ENCODE assay signal across 9 cellular contexts in genomic region chr7:81457858-81458522, GRCh38.
DNase-seq lines count a peak whose midpoint lies in the region; ATAC-seq and TF ChIP-seq lines count a peak whose summit lies in the region.
"Had no signal": no experiment of that assay in that cellular context is flagged by ENCODE, and none has a peak within 500 bp of the region (broad histone marks: within the 10 kb centered on the region; RNA-seq: fewer than 3 reads in every experiment).

No MANE protein-coding gene starts in this region.

- no peak overlapping the region for H3K4me3 Mint-ChIP-seq in activated CD4-positive, alpha-beta T cell treated with anti-CD3 and anti-CD28 coated beads for 36 hours

- H3K9me3 Mint-ChIP-seq in activated CD4-positive, alpha-beta T cell treated with anti-CD3 and anti-CD28 coated beads for 36 hours (ENCODE audit: low read depth), result no peaks in the 10 kb centered on the region

- DNase-seq in DMS79 (lab: John Stamatoyannopoulos, UW), result peak; percentile 17
- DNase-seq in NCI-H1417 (lab: John Stamatoyannopoulos, UW), result peak in 2 of 3 experiments; percentile 18 to 61
- DNase-seq in amniotic stem cell (lab: John Stamatoyannopoulos, UW), result peak; percentile 13
- no peak for DNase-seq in right lobe of liver
- DNase-seq in NCI-H2029 treated with DMSO at 0.1 percent for 48 hours (lab: John Stamatoyannopoulos, UW), result no peak
- DNase-seq in stimulated activated naive CD4-positive, alpha-beta T cell (lab: John Stamatoyannopoulos, UW), result no peak
- DNase-seq in lower leg skin (ENCODE audit: low spot score in 2 of 2), result no peak
- no peak for DNase-seq in activated CD4-positive, alpha-beta T cell treated with anti-CD3 and anti-CD28 coated beads for 36 hours
- DNase-seq: foreskin melanocyte had no signal

- no peaks in the 10 kb centered on the region for H3K27me3 ChIP-seq in right lobe of liver

- CTCF ChIA-PET in activated CD4-positive, alpha-beta T cell treated with anti-CD3 and anti-CD28 coated beads for 36 hours (lab: Charles Lee), result interaction anchor here (1.0 kb wide), 1 partner anchor 27 kb away, joined by 3 read pairs; no protein-coding TSS in a partner anchor

- H3K4me1 ChIP-seq in right lobe of liver, result no peaks in the 10 kb centered on the region

- no peak overlapping the region for H3K27ac ChIP-seq in right lobe of liver

- TF ChIP-seq CTCF in right lobe of liver (IDR thresholded peaks at IDR 0.05) (peak in 3 of 4 donors; percentile 23 to 27 (median 26)), lower leg skin (IDR thresholded peaks at IDR 0.05) (no peak)

- H3K4me1 Mint-ChIP-seq in activated CD4-positive, alpha-beta T cell treated with anti-CD3 and anti-CD28 coated beads for 36 hours, result no peaks in the 10 kb centered on the region

- POLR2A ChIA-PET in activated CD4-positive, alpha-beta T cell treated with anti-CD3 and anti-CD28 coated beads for 36 hours (lab: Charles Lee), result no interaction called here

- TF ChIP-seq POLR2A in right lobe of liver (IDR thresholded peaks at IDR 0.05) (no peak), lower leg skin (IDR thresholded peaks at IDR 0.05) (no peak)

- no peaks in the 10 kb centered on the region for H3K27me3 Mint-ChIP-seq in activated CD4-positive, alpha-beta T cell treated with anti-CD3 and anti-CD28 coated beads for 36 hours

- H3K4me3 ChIP-seq in right lobe of liver (no peak overlapping the region), lower leg skin (ENCODE audit: low read depth, poor library complexity, severe bottlenecking) (no peak overlapping the region)

- intact Hi-C loops in right lobe of liver (cut with DNase I) (loop anchor here in 1 of 2 donors (5.0 kb wide), 1 partner anchor 756 kb away; no protein-coding TSS in a partner anchor), lower leg skin (cut with DNase I; ENCODE audit: low total_unique reads) (loop anchor here (5.0 kb wide), 1 partner anchor 756 kb away; no protein-coding TSS in a partner anchor)
- intact Hi-C loops in activated CD4-positive, alpha-beta T cell treated with anti-CD3 and anti-CD28 coated beads for 36 hours (cut with DNase I, micrococcal nuclease), result no loop called here

- H3K36me3 ChIP-seq in right lobe of liver, result no peaks in the 10 kb centered on the region

- WGBS in right lobe of liver (ENCODE audit: insufficient coverage, low coverage, low lambda C conversion rate, missing lambda C conversion rate), result 22% methylated on average over 1 of the region's 1 CpG
- WGBS in lower leg skin, 2 donors, result 28 to 31% methylated on average over 1 of the region's 1 CpG

- no peaks in the 10 kb centered on the region for H3K9me3 ChIP-seq in right lobe of liver

- no peaks in the 10 kb centered on the region for H3K36me3 Mint-ChIP-seq in activated CD4-positive, alpha-beta T cell treated with anti-CD3 and anti-CD28 coated beads for 36 hours (ENCODE audit: low read depth)

- ATAC-seq in right lobe of liver, result no peak
- no peak for ATAC-seq in activated CD4-positive, alpha-beta T cell treated with anti-CD3 and anti-CD28 coated beads for 36 hours

- no peak overlapping the region for H3K27ac Mint-ChIP-seq in activated CD4-positive, alpha-beta T cell treated with anti-CD3 and anti-CD28 coated beads for 36 hours

Comparison
In these comparisons a context has a peak if more than half of its experiments do, and no peak if none do; other contexts are left out.
1. DNase-seq: peak in DMS79 (single experiment), NCI-H1417 (2 of 3) and amniotic stem cell (single experiment); none in right lobe of liver (0 of 3), NCI-H2029 treated with DMSO at 0.1 percent for 48 hours (single experiment), stimulated activated naive CD4-positive, alpha-beta T cell (0 of 6), lower leg skin (0 of 2) and activated CD4-positive, alpha-beta T cell treated with anti-CD3 and anti-CD28 coated beads for 36 hours (single experiment).
2. CTCF ChIP-seq: peak in right lobe of liver (3 of 4); none in lower leg skin (0 of 3).